In genomic region chr11:16809901-16810668, GRCh38 we compare ENCODE assay signal across 9 cellular contexts.
DNase-seq lines count a peak whose midpoint lies in the region; ATAC-seq and TF ChIP-seq lines count a peak whose summit lies in the region.
"Had no signal": no experiment of that assay in that cellular context is flagged by ENCODE, and none has a peak within 500 bp of the region (broad histone marks: within the 10 kb centered on the region; RNA-seq: fewer than 3 reads in every experiment).

No MANE protein-coding gene starts in this region.

- no peaks in the 10 kb centered on the region for H3K36me3 Mint-ChIP-seq in MCF 10A (ENCODE audit: insufficient read depth, unreplicated experiment)
- H3K36me3 Mint-ChIP-seq: activated naive CD4-positive, alpha-beta T cell treated with anti-CD3 and anti-CD28 coated beads, Interleukin-2, amount 50 U/mL, for 24 hours had no signal

- no peaks in the 10 kb centered on the region for H3K27me3 ChIP-seq in suprapubic skin
- no peaks in the 10 kb centered on the region for H3K27me3 ChIP-seq in smooth muscle cell (ENCODE audit: low read depth)

- BruUV-seq in MCF 10A (replicated peaks; lab: Mats Ljungman, UMichigan) = no TSS peak

- H3K9ac ChIP-seq in smooth muscle cell (ENCODE audit: low read depth) = no peak overlapping the region

- no peaks in the 10 kb centered on the region for H3K9me3 Mint-ChIP-seq in MCF 10A (ENCODE audit: unreplicated experiment)
- H3K9me3 Mint-ChIP-seq: activated naive CD4-positive, alpha-beta T cell treated with anti-CD3 and anti-CD28 coated beads, Interleukin-2, amount 50 U/mL, for 24 hours had no signal

- H3K4me3 ChIP-seq in suprapubic skin = no peak overlapping the region
- H3K4me3 ChIP-seq in smooth muscle cell = no peak overlapping the region

- CTCF ChIA-PET in MCF 10A (lab: Yijun Ruan, JAX) = interaction anchor here (0.9 to 4.5 kb wide), 8 partner anchors 10 to 253 kb away, joined by 3 to 44 read pairs (median 4); no protein-coding TSS in a partner anchor

- H3F3A ChIP-seq in smooth muscle cell (ENCODE audit: low read depth) = no peaks in the 10 kb centered on the region

- H3K4me1 ChIP-seq in suprapubic skin (peaks cover 77% of the 10 kb centered on the region), smooth muscle cell (ENCODE audit: low read depth) (peaks cover 12% of the 10 kb centered on the region)

- H3K27ac ChIP-seq in suprapubic skin (peak overlapping the region; percentile 72), smooth muscle cell (ENCODE audit: low read depth) (no peak overlapping the region)

- no peak for ATAC-seq in GM18861 (IDR thresholded peaks at IDR 0.05; ENCODE audit: unreplicated experiment)

- no peaks in the 10 kb centered on the region for H3K79me2 ChIP-seq in smooth muscle cell (ENCODE audit: low read depth)

- no peak overlapping the region for H3K4me3 Mint-ChIP-seq in MCF 10A (ENCODE audit: unreplicated experiment)
- H3K4me3 Mint-ChIP-seq: activated naive CD4-positive, alpha-beta T cell treated with anti-CD3 and anti-CD28 coated beads, Interleukin-2, amount 50 U/mL, for 24 hours had no signal

- H3K9me3 ChIP-seq in suprapubic skin = no peaks in the 10 kb centered on the region
- no peaks in the 10 kb centered on the region for H3K9me3 ChIP-seq in smooth muscle cell (replicated peaks; ENCODE audit: low read depth)

- no peak overlapping the region for H2AFZ ChIP-seq in smooth muscle cell (ENCODE audit: low read depth)

- DNase-seq in NCI-H1694 treated with DMSO at 0.1 percent for 48 hours (lab: John Stamatoyannopoulos, UW) = peak; percentile 63
- peak; percentile 68 for DNase-seq in MCF 10A (ENCODE audit: unreplicated experiment)
- DNase-seq in hypothalamus (lab: John Stamatoyannopoulos, UW) = peak in 45 of 51 donors; percentile 17 to 88 (median 63)
- peak in 1 of 2 donors; percentile 83 for DNase-seq in suprapubic skin (ENCODE audit: low spot score in 2 of 2)
- DNase-seq in HK-2 (ENCODE audit: unreplicated experiment) = no peak
- DNase-seq in SW 1271 (lab: John Stamatoyannopoulos, UW) = no peak
- DNase-seq in smooth muscle cell (lab: John Stamatoyannopoulos, UW; ENCODE audit: unreplicated experiment) = no peak

- POLR2A ChIA-PET in MCF 10A (lab: Yijun Ruan, JAX) = interaction anchor here (0.7 to 1.1 kb wide), 4 partner anchors 13 to 161 kb away, joined by 3 to 4 read pairs (median 3); no protein-coding TSS in a partner anchor

- TF ChIP-seq CTCF in MCF 10A (IDR thresholded peaks at IDR 0.05; ENCODE audit: unreplicated experiment) (no peak), suprapubic skin (IDR thresholded peaks at IDR 0.05) (no peak), smooth muscle cell (IDR thresholded peaks at IDR 0.05; ENCODE audit: borderline replicate concordance, insufficient read depth, poor library complexity, severe bottlenecking) (no peak)

- 47% methylated on average over 8 of the region's 11 CpGs for WGBS in suprapubic skin
- WGBS in smooth muscle cell (ENCODE audit: low lambda C conversion rate) = 89% methylated on average over 11 of the region's 11 CpGs

- TF ChIP-seq EP300 in suprapubic skin (IDR thresholded peaks at IDR 0.05) = no peak

- H3K27me3 Mint-ChIP-seq in MCF 10A (ENCODE audit: insufficient read depth, unreplicated experiment) = no peaks in the 10 kb centered on the region
- H3K27me3 Mint-ChIP-seq: activated naive CD4-positive, alpha-beta T cell treated with anti-CD3 and anti-CD28 coated beads, Interleukin-2, amount 50 U/mL, for 24 hours had no signal

- H3K4me2 ChIP-seq in smooth muscle cell = no peak overlapping the region

- no peak for TF ChIP-seq POLR2A in suprapubic skin (IDR thresholded peaks at IDR 0.05)

- no peak overlapping the region for H3K27ac Mint-ChIP-seq in MCF 10A (ENCODE audit: low read depth, unreplicated experiment)
- H3K27ac Mint-ChIP-seq: activated naive CD4-positive, alpha-beta T cell treated with anti-CD3 and anti-CD28 coated beads, Interleukin-2, amount 50 U/mL, for 24 hours had no signal

- H3K4me1 Mint-ChIP-seq in MCF 10A (ENCODE audit: insufficient read depth, unreplicated experiment) = peaks cover 5% of the 10 kb centered on the region
- H3K4me1 Mint-ChIP-seq: activated naive CD4-positive, alpha-beta T cell treated with anti-CD3 and anti-CD28 coated beads, Interleukin-2, amount 50 U/mL, for 24 hours had no signal

- no peaks in the 10 kb centered on the region for H3K36me3 ChIP-seq in suprapubic skin
- H3K36me3 ChIP-seq in smooth muscle cell (ENCODE audit: low read depth) = no peaks in the 10 kb centered on the region

- no peaks in the 10 kb centered on the region for H4K20me1 ChIP-seq in smooth muscle cell (ENCODE audit: low read depth)

- intact Hi-C loops in MCF 10A (cut with micrococcal nuclease) = no loop called here

Comparison
In these comparisons a context has a peak if more than half of its experiments do, and no peak if none do; other contexts are left out.
1. DNase-seq: peak in NCI-H1694 treated with DMSO at 0.1 percent for 48 hours (single experiment), MCF 10A (single experiment) and hypothalamus (45 of 51); none in HK-2 (single experiment), SW 1271 (0 of 2) and smooth muscle cell (single experiment).